In the genomic region with DNA sequence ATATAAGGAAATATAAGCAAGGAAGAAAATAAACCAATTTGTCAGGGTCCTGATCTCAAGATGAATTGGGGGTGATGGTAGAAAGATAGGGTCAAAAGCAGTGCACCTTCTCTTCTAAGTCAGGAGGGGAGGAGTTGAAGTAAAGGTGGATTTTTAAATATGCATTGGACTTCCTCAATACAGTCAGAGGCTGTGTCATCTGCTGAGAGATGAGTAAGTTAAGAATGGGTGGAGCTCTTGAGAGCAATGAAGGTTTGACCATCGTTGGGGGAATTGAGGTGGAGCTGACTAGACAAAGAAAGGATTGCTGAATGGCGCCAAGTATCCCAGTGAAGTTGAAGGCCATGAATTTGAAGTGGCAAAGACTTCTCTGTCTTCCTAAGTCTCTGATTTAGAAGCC, we compare ENCODE assay signal across 22 cellular contexts. TPM values are rescaled to one million over a fixed set of nuclear protein-coding genes. Genes with fewer than 3 reads are reported as not detected.
"Had no signal": no experiment of that assay in that cellular context is flagged by ENCODE, and none has a peak within 500 bp of the region (broad histone marks: within the 10 kb centered on the region; RNA-seq: fewer than 3 reads in every experiment).

No MANE protein-coding gene starts in this region.

- H3K9me3 Mint-ChIP-seq: activated CD4-positive, alpha-beta memory T cell treated with anti-CD3 and anti-CD28 coated beads for 36 hours; activated T-helper 1 cell treated with anti-CD3 and anti-CD28 coated beads, Interleukin-12 subunit alpha, Interleukin-12 subunit beta, Interleukin-2, Interleukin-4 antibody, amounts not matched to agents 30 ng/mL and 10 ng/mL and 1 ng/mL, durations not matched to agents 14 hours and 24 hours and 36 hours; dendritic cell treated with granulocyte-macrophage colony-stimulating factor and Interleukin-4, amounts not matched to agents 40 ng/mL and 50 ng/mL, for 4 days had no signal

- H3K4me3 ChIP-seq: gastroesophageal sphincter, heart left ventricle, left lung, thyroid gland had no signal

- ATAC-seq: activated CD4-positive, alpha-beta T cell treated with anti-CD3 and anti-CD28 coated beads for 36 hours; gastroesophageal sphincter; heart left ventricle; left lung had no signal

- H3K4me3 Mint-ChIP-seq: activated CD4-positive, alpha-beta memory T cell treated with anti-CD3 and anti-CD28 coated beads for 36 hours; activated CD4-positive, alpha-beta T cell treated with anti-CD3 and anti-CD28 coated beads for 36 hours; activated naive CD8-positive, alpha-beta T cell; activated T-helper 1 cell treated with anti-CD3 and anti-CD28 coated beads, Interleukin-12 subunit alpha, Interleukin-12 subunit beta, Interleukin-2, Interleukin-4 antibody, amounts not matched to agents 30 ng/mL and 10 ng/mL and 1 ng/mL, durations not matched to agents 14 hours and 24 hours and 36 hours; dendritic cell treated with granulocyte-macrophage colony-stimulating factor and Interleukin-4, amounts not matched to agents 40 ng/mL and 50 ng/mL, for 4 days; WTC11 had no signal

- H3K9me3 ChIP-seq: gastroesophageal sphincter, heart left ventricle, left lung, thyroid gland had no signal

- H3K4me1 Mint-ChIP-seq: activated CD4-positive, alpha-beta T cell treated with anti-CD3 and anti-CD28 coated beads for 36 hours had no signal

- H3K27me3 ChIP-seq: gastroesophageal sphincter, heart left ventricle, left lung, thyroid gland had no signal

- H3K36me3 ChIP-seq: heart left ventricle, left lung, thyroid gland had no signal

- DNase-seq: activated CD4-positive, alpha-beta memory T cell treated with anti-CD3 and anti-CD28 coated beads for 36 hours; activated CD4-positive, alpha-beta T cell treated with anti-CD3 and anti-CD28 coated beads for 36 hours; activated T-cell treated with anti-CD3 and anti-CD28 coated beads for 4 hours; effector CD8-positive, alpha-beta T cell; heart left ventricle; kidney; left lung; occipital lobe; posterior cingulate gyrus; stimulated activated CD8-positive, alpha-beta memory T cell treated with anti-CD3 and anti-CD28 coated beads, Interleukin-4, amount 100 ng/mL, for 48 hours; stimulated activated naive CD4-positive, alpha-beta T cell treated with Interleukin-2 at 50 U/mL for 16 hours; thyroid gland had no signal

- H3K36me3 Mint-ChIP-seq: WTC11 had no signal

- H3K27ac Mint-ChIP-seq: activated CD4-positive, alpha-beta memory T cell treated with anti-CD3 and anti-CD28 coated beads for 36 hours; activated CD4-positive, alpha-beta T cell treated with anti-CD3 and anti-CD28 coated beads for 36 hours; activated naive CD8-positive, alpha-beta T cell; activated T-helper 1 cell treated with anti-CD3 and anti-CD28 coated beads, Interleukin-12 subunit alpha, Interleukin-12 subunit beta, Interleukin-2, Interleukin-4 antibody, amounts not matched to agents 30 ng/mL and 10 ng/mL and 1 ng/mL, durations not matched to agents 14 hours and 24 hours and 36 hours; dendritic cell treated with granulocyte-macrophage colony-stimulating factor and Interleukin-4, amounts not matched to agents 40 ng/mL and 50 ng/mL, for 4 days; WTC11 had no signal

- H3K27ac ChIP-seq: gastroesophageal sphincter, heart left ventricle, left lung, thyroid gland had no signal

- H3K27me3 Mint-ChIP-seq: activated CD4-positive, alpha-beta T cell treated with anti-CD3 and anti-CD28 coated beads for 36 hours had no signal

- H3K4me1 ChIP-seq: gastroesophageal sphincter, heart left ventricle, left lung, thyroid gland had no signal

RNA-seq across cellular contexts. Expression of gene CPO, which starts 18.4 kb away (rescaled TPM):
- total RNA-seq: activated CD4-positive, alpha-beta memory T cell treated with anti-CD3 and anti-CD28 coated beads for 36 hours; activated CD4-positive, alpha-beta T cell treated with anti-CD3 and anti-CD28 coated beads for 36 hours; activated T-helper 1 cell treated with anti-CD3 and anti-CD28 coated beads, Interleukin-12 subunit alpha, Interleukin-12 subunit beta, Interleukin-2, Interleukin-4 antibody, amounts not matched to agents 30 ng/mL and 10 ng/mL and 1 ng/mL, durations not matched to agents 14 hours and 24 hours and 36 hours; cerebellum; endothelial cell of umbilical vein; lung microvascular endothelial cell; myocyte; occipital lobe; ureter had no signal
